13 cellular contexts compared by ENCODE assay signal in genomic region chr2:126661702-126662465, GRCh38. TPM values are rescaled to one million over a fixed set of nuclear protein-coding genes. Genes with fewer than 3 reads are reported as not detected.
A peak's percentile ranks its signal among the peaks of the same experiment; 100 is the strongest.
DNase-seq lines count a peak whose midpoint lies in the region; ATAC-seq lines count a peak whose summit lies in the region.
"Had no signal": no experiment of that assay in that cellular context is flagged by ENCODE, and none has a peak within 500 bp of the region (broad histone marks: within the 10 kb centered on the region; RNA-seq: fewer than 3 reads in every experiment).

No MANE protein-coding gene starts in this region.

- H3K9me3 Mint-ChIP-seq in stimulated activated naive CD8-positive, alpha-beta T cell treated with anti-CD3 and anti-CD28 coated beads, Interleukin-15, Interleukin-2, amounts not matched to agents 100 ng/mL and 50 ng/mL, for 24 hours, result no peaks in the 10 kb centered on the region
- no peaks in the 10 kb centered on the region for H3K9me3 Mint-ChIP-seq in activated T-helper 17 cell treated with anti-CD3 and anti-CD28 coated beads, Interleukin-2, amount 50 U/mL, for 72 hours
- H3K9me3 Mint-ChIP-seq in naive thymus-derived CD4-positive, alpha-beta T cell, result no peaks in the 10 kb centered on the region
- H3K9me3 Mint-ChIP-seq: neural progenitor cell had no signal

- no peaks in the 10 kb centered on the region for H3K27me3 ChIP-seq in naive thymus-derived CD4-positive, alpha-beta T cell (ENCODE audit: control insufficient read depth in 2 of 2, insufficient read depth in 2 of 2, low read length in 2 of 2)
- H3K27me3 ChIP-seq: body of pancreas had no signal

- DNase-seq in stimulated activated naive CD8-positive, alpha-beta T cell treated with anti-CD3 and anti-CD28 coated beads, Interleukin-15, Interleukin-2, amounts not matched to agents 100 U/mL and 50 U/mL, for 24 hours, result no peak
- no peak for DNase-seq in naive thymus-derived CD4-positive, alpha-beta T cell
- no peak for DNase-seq in GDM1 (lab: John Stamatoyannopoulos, UW)
- DNase-seq in GM19238 (ENCODE audit: insufficient read length, low spot score), result no peak
- DNase-seq: GOT3; stimulated activated CD4-positive, alpha-beta T cell treated with anti-CD3 and anti-CD28 coated beads, Interleukin-12 subunit alpha, Interleukin-12 subunit beta, amount 100 ng/mL, for 4 hours had no signal

- no peaks in the 10 kb centered on the region for H3K9me3 ChIP-seq in naive thymus-derived CD4-positive, alpha-beta T cell (ENCODE audit: control insufficient read depth in 2 of 3, low read length in 3 of 3)
- H3K9me3 ChIP-seq: body of pancreas had no signal

- peak overlapping the region; percentile 99 for H3K27ac Mint-ChIP-seq in stimulated activated naive CD8-positive, alpha-beta T cell treated with anti-CD3 and anti-CD28 coated beads, Interleukin-15, Interleukin-2, amounts not matched to agents 100 ng/mL and 50 ng/mL, for 24 hours
- peak overlapping the region; percentile 98 for H3K27ac Mint-ChIP-seq in activated T-helper 17 cell treated with anti-CD3 and anti-CD28 coated beads, Interleukin-2, amount 50 U/mL, for 72 hours
- peak overlapping the region; percentile 93 to 99 (median 97) for H3K27ac Mint-ChIP-seq in naive thymus-derived CD4-positive, alpha-beta T cell
- H3K27ac Mint-ChIP-seq: neural progenitor cell had no signal

- peak overlapping the region; percentile 73 for H3K4me3 Mint-ChIP-seq in stimulated activated naive CD8-positive, alpha-beta T cell treated with anti-CD3 and anti-CD28 coated beads, Interleukin-15, Interleukin-2, amounts not matched to agents 100 ng/mL and 50 ng/mL, for 24 hours
- peak overlapping the region; percentile 99 for H3K4me3 Mint-ChIP-seq in activated T-helper 17 cell treated with anti-CD3 and anti-CD28 coated beads, Interleukin-2, amount 50 U/mL, for 72 hours
- H3K4me3 Mint-ChIP-seq in naive thymus-derived CD4-positive, alpha-beta T cell, result peak overlapping the region; percentile 65 to 95 (median 82)
- H3K4me3 Mint-ChIP-seq: neural progenitor cell had no signal

- peaks cover 93% of the 10 kb centered on the region for H3K4me1 Mint-ChIP-seq in stimulated activated naive CD8-positive, alpha-beta T cell treated with anti-CD3 and anti-CD28 coated beads, Interleukin-15, Interleukin-2, amounts not matched to agents 100 ng/mL and 50 ng/mL, for 24 hours (ENCODE audit: low read depth)
- peaks cover 68% of the 10 kb centered on the region for H3K4me1 Mint-ChIP-seq in activated T-helper 17 cell treated with anti-CD3 and anti-CD28 coated beads, Interleukin-2, amount 50 U/mL, for 72 hours
- H3K4me1 Mint-ChIP-seq in naive thymus-derived CD4-positive, alpha-beta T cell, result peaks cover 78 to 100% (median 90%) of the 10 kb centered on the region in 7 donors

- H3K36me3 ChIP-seq in naive thymus-derived CD4-positive, alpha-beta T cell (ENCODE audit: control insufficient read depth in 2 of 3, insufficient read depth in 3 of 3, low read length in 3 of 3), result peaks cover 0 to 4% (median 0%) of the 10 kb centered on the region in 3 experiments
- H3K36me3 ChIP-seq: neural progenitor cell had no signal

- H3K4me1 ChIP-seq in naive thymus-derived CD4-positive, alpha-beta T cell (ENCODE audit: control insufficient read depth in 2 of 2, insufficient read depth in 2 of 2, low read length in 2 of 2), result peaks cover 68 to 85% of the 10 kb centered on the region in 2 donors

- CTCF ChIA-PET in naive thymus-derived CD4-positive, alpha-beta T cell (lab: Charles Lee), result interaction anchor here (1.4 to 1.6 kb wide), 2 partner anchors 115 to 134 kb away, joined by 5 to 6 read pairs; no protein-coding TSS in a partner anchor

- POLR2A ChIA-PET in naive thymus-derived CD4-positive, alpha-beta T cell (lab: Charles Lee), result interaction anchor here (0.7 to 1.6 kb wide), 5 partner anchors 21 to 103 kb away, joined by 3 to 5 read pairs (median 3); no protein-coding TSS in a partner anchor

- ATAC-seq in stimulated activated naive CD8-positive, alpha-beta T cell treated with anti-CD3 and anti-CD28 coated beads, Interleukin-15, Interleukin-2, amounts not matched to agents 100 U/mL and 50 U/mL, for 24 hours, result no peak
- no peak for ATAC-seq in activated T-helper 17 cell treated with anti-CD3 and anti-CD28 coated beads, Interleukin-2, amount 50 U/mL, for 72 hours (replicated peaks)
- no peak for ATAC-seq in naive thymus-derived CD4-positive, alpha-beta T cell
- no peak for ATAC-seq in GM18502 (IDR thresholded peaks at IDR 0.05; ENCODE audit: poor library complexity, unreplicated experiment)
- ATAC-seq in GM21619 (IDR thresholded peaks at IDR 0.05; ENCODE audit: unreplicated experiment), result no peak
- ATAC-seq: body of pancreas had no signal

- peaks cover 67% of the 10 kb centered on the region for H3K36me3 Mint-ChIP-seq in stimulated activated naive CD8-positive, alpha-beta T cell treated with anti-CD3 and anti-CD28 coated beads, Interleukin-15, Interleukin-2, amounts not matched to agents 100 ng/mL and 50 ng/mL, for 24 hours (ENCODE audit: low read depth)
- H3K36me3 Mint-ChIP-seq in activated T-helper 17 cell treated with anti-CD3 and anti-CD28 coated beads, Interleukin-2, amount 50 U/mL, for 72 hours (ENCODE audit: low read depth), result peaks cover 79% of the 10 kb centered on the region
- peaks cover 7 to 43% (median 9%) of the 10 kb centered on the region in 5 donors for H3K36me3 Mint-ChIP-seq in naive thymus-derived CD4-positive, alpha-beta T cell

- peak overlapping the region; percentile 27 for H3K4me3 ChIP-seq in naive thymus-derived CD4-positive, alpha-beta T cell (ENCODE audit: low read length)
- H3K4me3 ChIP-seq: body of pancreas, neural progenitor cell had no signal

- H3K27ac ChIP-seq in naive thymus-derived CD4-positive, alpha-beta T cell (ENCODE audit: low read depth, low read length), result peak overlapping the region; percentile 98
- H3K27ac ChIP-seq: epithelial cell of prostate, neural progenitor cell had no signal

- no peaks in the 10 kb centered on the region for H3K27me3 Mint-ChIP-seq in stimulated activated naive CD8-positive, alpha-beta T cell treated with anti-CD3 and anti-CD28 coated beads, Interleukin-15, Interleukin-2, amounts not matched to agents 100 ng/mL and 50 ng/mL, for 24 hours
- H3K27me3 Mint-ChIP-seq in activated T-helper 17 cell treated with anti-CD3 and anti-CD28 coated beads, Interleukin-2, amount 50 U/mL, for 72 hours, result no peaks in the 10 kb centered on the region
- H3K27me3 Mint-ChIP-seq in naive thymus-derived CD4-positive, alpha-beta T cell, result no peaks in the 10 kb centered on the region

- intact Hi-C loops in naive thymus-derived CD4-positive, alpha-beta T cell (cut with micrococcal nuclease), result loop anchor here in 1 of 2 donors (10.0 kb wide), 1 partner anchor 863 kb away; the partner anchor contains the start of gene IWS1

RNA-seq across cellular contexts. Expression of gene GYPC, which starts 5.9 kb away (rescaled TPM):
- total RNA-seq in activated T-helper 17 cell treated with anti-CD3 and anti-CD28 coated beads, Interleukin-2, amount 50 U/mL, for 72 hours, result 100 to 1,000 TPM; 115 to 123 TPM
- 100 to 1,000 TPM; 114 to 146 (median 116) TPM for total RNA-seq in naive thymus-derived CD4-positive, alpha-beta T cell
- polyA plus RNA-seq in naive thymus-derived CD4-positive, alpha-beta T cell, result 100 to 1,000 TPM; 249 to 277 TPM
